11 cellular contexts compared by ENCODE assay signal in the genomic region with DNA sequence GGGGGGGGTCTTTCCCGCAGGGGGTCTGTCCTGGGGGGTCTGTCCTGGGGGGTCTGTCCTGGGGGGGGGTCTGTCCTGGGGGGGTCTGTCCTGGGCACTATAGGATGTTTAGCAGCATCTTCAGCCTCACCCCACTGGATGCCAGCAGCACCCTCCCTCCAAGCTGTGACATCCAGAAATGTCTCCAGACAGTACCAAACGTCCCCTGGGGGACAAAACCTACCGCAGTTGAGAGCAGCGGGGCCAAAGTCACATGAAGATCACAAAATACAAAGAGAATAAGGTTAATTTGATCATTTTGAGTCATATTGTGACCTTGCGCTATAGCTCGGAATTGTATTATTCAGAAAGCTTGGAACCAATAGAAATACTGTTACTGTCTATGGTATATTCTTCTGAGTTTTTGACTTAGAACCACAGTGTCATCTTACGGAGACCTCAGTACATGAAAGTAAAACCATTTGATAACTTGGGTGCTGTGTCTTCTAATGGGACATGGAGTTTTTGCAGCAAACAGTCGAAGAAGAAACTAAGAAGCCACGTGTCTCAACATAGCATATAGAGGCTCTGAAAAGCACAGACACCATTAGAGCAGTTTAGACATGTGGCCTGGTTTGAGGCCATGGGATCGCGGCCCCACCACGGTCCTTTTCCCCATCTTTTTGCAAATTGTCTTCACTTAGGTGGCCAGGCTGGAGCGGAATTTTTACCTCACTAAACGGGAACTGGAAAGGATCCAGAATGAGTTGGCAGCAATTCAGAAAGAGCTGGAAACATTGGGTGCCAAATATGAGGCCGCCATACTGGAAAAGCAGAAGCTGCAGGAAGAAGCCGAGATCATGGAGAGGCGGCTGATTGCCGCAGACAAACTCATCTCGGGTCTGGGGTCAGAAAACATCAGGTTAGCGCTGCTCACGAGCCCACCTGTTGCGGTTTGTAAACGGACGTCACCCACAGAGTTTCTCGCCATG. TPM values are rescaled to one million over a fixed set of nuclear protein-coding genes. Genes with fewer than 3 reads are reported as not detected.
A peak's percentile ranks its signal among the peaks of the same experiment; 100 is the strongest.
DNase-seq lines count a peak whose midpoint lies in the region; ATAC-seq and TF ChIP-seq lines count a peak whose summit lies in the region.
"Had no signal": no experiment of that assay in that cellular context is flagged by ENCODE, and none has a peak within 500 bp of the region (broad histone marks: within the 10 kb centered on the region; RNA-seq: fewer than 3 reads in every experiment).

No MANE protein-coding gene starts in this region.

- H3K4me3 Mint-ChIP-seq in CD4-positive, alpha-beta T cell: no peak overlapping the region
- H3K4me3 Mint-ChIP-seq: T-cell had no signal

- H3K27ac ChIP-seq in CD4-positive, alpha-beta T cell (ENCODE audit: low read depth, low read length): no peak overlapping the region
- H3K27ac ChIP-seq: colonic mucosa had no signal

- no peak for ATAC-seq in CD4-positive, alpha-beta T cell (ENCODE audit: poor library complexity)
- ATAC-seq: T-cell had no signal

- POLR2A ChIA-PET in CD4-positive, alpha-beta T cell (lab: Charles Lee): no interaction called here

- CTCF ChIA-PET in CD4-positive, alpha-beta T cell (lab: Charles Lee): no interaction called here

- H3K27me3 ChIP-seq in CD4-positive, alpha-beta T cell (ENCODE audit: control insufficient read depth, insufficient read depth, low read length): no peaks in the 10 kb centered on the region
- H3K27me3 ChIP-seq: colonic mucosa had no signal

- H3K4me1 Mint-ChIP-seq in CD4-positive, alpha-beta T cell (ENCODE audit: low read depth): peaks cover 9% of the 10 kb centered on the region

- H3K27me3 Mint-ChIP-seq in CD4-positive, alpha-beta T cell: no peaks in the 10 kb centered on the region
- H3K27me3 Mint-ChIP-seq: T-cell had no signal

- no peaks in the 10 kb centered on the region for H3K9me3 ChIP-seq in CD4-positive, alpha-beta T cell (ENCODE audit: control insufficient read depth, low read length)
- H3K9me3 ChIP-seq: colonic mucosa had no signal

- intact Hi-C loops in CD4-positive, alpha-beta T cell (cut with DNase I, micrococcal nuclease): no loop called here

- H3K9me3 Mint-ChIP-seq in CD4-positive, alpha-beta T cell: no peaks in the 10 kb centered on the region
- H3K9me3 Mint-ChIP-seq: activated naive CD4-positive, alpha-beta T cell treated with anti-CD3 and anti-CD28 coated beads, Interleukin-2, amount 50 U/mL, for 72 hours; T-cell had no signal

- no peak for DNase-seq in CD4-positive, alpha-beta T cell
- DNase-seq in EH (ENCODE audit: low read depth) (peak; percentile 15), NCI-H446 (lab: John Stamatoyannopoulos, UW) (peak; percentile 47 to 76), dermis blood vessel endothelial cell (peak; percentile 33), HUDEP-2 (lab: John Stamatoyannopoulos, UW; ENCODE audit: unreplicated experiment in 76 of 76) (no peak), hepatic stellate cell (ENCODE audit: low spot score) (no peak), midbrain (lab: John Stamatoyannopoulos, UW) (no peak)
- DNase-seq: colonic mucosa, Karpas-422, T-cell had no signal

- no peaks in the 10 kb centered on the region for H3K36me3 Mint-ChIP-seq in CD4-positive, alpha-beta T cell (ENCODE audit: low read depth)
- H3K36me3 Mint-ChIP-seq: activated naive CD4-positive, alpha-beta T cell treated with anti-CD3 and anti-CD28 coated beads, Interleukin-2, amount 50 U/mL, for 72 hours; T-cell had no signal

- no peak for TF ChIP-seq CTCF in CD4-positive, alpha-beta T cell (IDR thresholded peaks at IDR 0.05)

- H3K27ac Mint-ChIP-seq in CD4-positive, alpha-beta T cell: peak overlapping the region; percentile 28
- H3K27ac Mint-ChIP-seq: T-cell had no signal

RNA-seq across cellular contexts. Expression of a gene that starts 59.9 kb away (rescaled TPM):
- total RNA-seq in CD4-positive, alpha-beta T cell: 10 to 100 TPM; 11.5 to 12.7 TPM
- total RNA-seq in dermis blood vessel endothelial cell: 8.8 and 10.4 TPM in 2 replicates

Comparison
In these comparisons a context has a peak if more than half of its experiments do, and no peak if none do; other contexts are left out.
1. DNase-seq: peak in EH (single experiment), NCI-H446 (2 of 2) and dermis blood vessel endothelial cell (single experiment); none in CD4-positive, alpha-beta T cell (0 of 10), HUDEP-2 (0 of 76), hepatic stellate cell (single experiment) and midbrain (single experiment).